In the genomic region with DNA sequence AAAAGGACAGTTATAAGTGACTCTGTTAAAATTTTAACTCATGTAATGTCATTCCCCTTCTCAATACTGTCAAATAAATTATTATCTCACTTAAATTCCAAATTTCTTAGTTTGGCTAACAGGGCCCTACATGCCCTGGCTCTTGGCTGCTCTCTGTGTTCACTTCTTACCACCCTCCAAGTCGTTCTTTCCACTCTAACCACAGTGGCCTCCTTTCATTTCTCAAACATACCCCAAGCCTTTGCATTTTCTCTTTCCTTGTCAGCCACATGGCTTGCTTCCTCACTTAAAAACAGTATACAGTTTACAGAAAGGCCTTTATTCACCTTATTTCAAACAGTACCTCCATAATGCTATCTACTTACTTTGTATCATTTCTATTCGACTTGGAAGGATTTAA, we compare ENCODE assay signal across 20 cellular contexts.
DNase-seq lines count a peak whose midpoint lies in the region; ATAC-seq and TF ChIP-seq lines count a peak whose summit lies in the region.
"Had no signal": no experiment of that assay in that cellular context is flagged by ENCODE, and none has a peak within 500 bp of the region (broad histone marks: within the 10 kb centered on the region; RNA-seq: fewer than 3 reads in every experiment).

No MANE protein-coding gene starts in this region.

- no peak overlapping the region for H3K4me2 ChIP-seq in PC-3 (ENCODE audit: low read length)

- WGBS in sigmoid colon, 2 donors, result 68 to 74% methylated on average over 2 of the region's 2 CpGs

- H3K4me3 ChIP-seq in GM12865 (ENCODE audit: low read depth, low read length) (no peak overlapping the region), PC-3 (ENCODE audit: low read length) (no peak overlapping the region), sigmoid colon (no peak overlapping the region)
- H3K4me3 ChIP-seq: K562, SJCRH30 had no signal

- H3K9me3 ChIP-seq in PC-3 (ENCODE audit: low read length) (0 out of 2 replicates have a peak, but pooled peaks cover 10% of the 10 kb centered on the region), sigmoid colon (no peaks in the 10 kb centered on the region)
- H3K9me3 ChIP-seq: Caco-2, SJCRH30 had no signal

- TF ChIP-seq CTCF in GM12865 (IDR thresholded peaks at IDR 0.05; ENCODE audit: insufficient read depth, low read depth, low read length, missing control alignments), result no peak
- no peak for TF ChIP-seq CTCF in PC-3 (conservative IDR thresholded peaks at IDR 0.05; ENCODE audit: low read depth, low read length)
- no peak for TF ChIP-seq CTCF in sigmoid colon (IDR thresholded peaks at IDR 0.05)

- no peaks in the 10 kb centered on the region for H3K4me1 ChIP-seq in PC-3 (ENCODE audit: insufficient read depth, low read length)
- H3K4me1 ChIP-seq in sigmoid colon, result no peaks in the 10 kb centered on the region
- H3K4me1 ChIP-seq: SJCRH30 had no signal

- ATAC-seq in HG02571 (IDR thresholded peaks at IDR 0.05; ENCODE audit: unreplicated experiment), result peak; percentile 77
- ATAC-seq in HG03432 (IDR thresholded peaks at IDR 0.05; ENCODE audit: unreplicated experiment), result peak; percentile 68
- no peak for ATAC-seq in PC-3
- ATAC-seq in activated CD4-positive, CD25-positive, alpha-beta regulatory T cell treated with anti-CD3 and anti-CD28 coated beads, Interleukin-2, amount 50 U/mL, for 24 hours, result no peak
- ATAC-seq: K562, Panc1, T-helper 17 cell had no signal

- no peaks in the 10 kb centered on the region for H3K27me3 ChIP-seq in PC-3 (ENCODE audit: low read length)
- no peaks in the 10 kb centered on the region for H3K27me3 ChIP-seq in sigmoid colon
- H3K27me3 ChIP-seq: SJCRH30 had no signal

- H3K27ac ChIP-seq in PC-3 (ENCODE audit: low read length) (no peak overlapping the region), sigmoid colon (no peak overlapping the region)
- H3K27ac ChIP-seq: SJCRH30 had no signal

- H3F3A ChIP-seq in PC-3 (ENCODE audit: low read length, unreplicated experiment), result no peaks in the 10 kb centered on the region

- POLR2A ChIA-PET in PC-3 (lab: Charles Lee; ENCODE audit: unreplicated experiment), result no interaction called here

- peak; percentile 28 for DNase-seq in GM12865 (ENCODE audit: low read depth)
- DNase-seq in PC-3, result no peak
- DNase-seq in pons (ENCODE audit: low spot score), result no peak
- no peak for DNase-seq in sigmoid colon
- no peak for DNase-seq in superior temporal gyrus (ENCODE audit: extremely low spot score)
- DNase-seq: 8988T, Caco-2, DMS53, EL, NCI-H1417, NCI-H187 treated with DMSO at 0.1 percent for 48 hours, NCI-H345, NCI-H524 treated with DMSO at 0.1 percent for 48 hours, SJCRH30, T-helper 17 cell had no signal

- CTCF ChIA-PET in PC-3 (lab: Charles Lee), result no interaction called here

- no peaks in the 10 kb centered on the region for H3K9me2 ChIP-seq in PC-3 (replicated peaks; ENCODE audit: low read length)

- no peak for TF ChIP-seq POLR2A in sigmoid colon (IDR thresholded peaks at IDR 0.05)

- no TSS peak for BruUV-seq in PC-3 (replicated peaks; lab: Mats Ljungman, UMichigan)

- no peak for TF ChIP-seq EP300 in sigmoid colon (IDR thresholded peaks at IDR 0.05)

- intact Hi-C loops in PC-3 (cut with micrococcal nuclease) (no loop called here), sigmoid colon (cut with DNase I) (no loop called here)

- H3K79me2 ChIP-seq in PC-3 (ENCODE audit: low read length), result no peaks in the 10 kb centered on the region

- H4K20me1 ChIP-seq in PC-3 (ENCODE audit: low read length), result no peaks in the 10 kb centered on the region

- 0 out of 2 replicates have a peak overlapping the region, but pooled peaks have one; percentile 4 for H2AFZ ChIP-seq in PC-3 (ENCODE audit: low read length)

- H3K9ac ChIP-seq in PC-3 (ENCODE audit: low read length), result no peak overlapping the region

- H3K36me3 ChIP-seq in PC-3 (ENCODE audit: low read depth, low read length), result no peaks in the 10 kb centered on the region
- no peaks in the 10 kb centered on the region for H3K36me3 ChIP-seq in sigmoid colon
- H3K36me3 ChIP-seq: SJCRH30 had no signal

Comparison
In these comparisons a context has a peak if more than half of its experiments do, and no peak if none do; other contexts are left out.
1. ATAC-seq: peak in HG02571 (single experiment) and HG03432 (single experiment); none in PC-3 (single experiment) and activated CD4-positive, CD25-positive, alpha-beta regulatory T cell treated with anti-CD3 and anti-CD28 coated beads, Interleukin-2, amount 50 U/mL, for 24 hours (0 of 2).